ENCODE assay signal across 9 cellular contexts in genomic region chr17:41837761-41838538, GRCh38. TPM values are rescaled to one million over a fixed set of nuclear protein-coding genes. Genes with fewer than 3 reads are reported as not detected.
DNase-seq lines count a peak whose midpoint lies in the region; ATAC-seq and TF ChIP-seq lines count a peak whose summit lies in the region.
"Had no signal": no experiment of that assay in that cellular context is flagged by ENCODE, and none has a peak within 500 bp of the region (broad histone marks: within the 10 kb centered on the region; RNA-seq: fewer than 3 reads in every experiment).

Gene KLHL10, plus strand, starts transcription at chr17:41837825. Its CDS starts 108 bp downstream, at chr17:41837933.

- no peak for TF ChIP-seq EP300 in upper lobe of left lung (IDR thresholded peaks at IDR 0.05)

- H3K9ac ChIP-seq in muscle layer of colon (ENCODE audit: low read length), result peak within 1 kb of the TSS; percentile 53

- H3K27ac ChIP-seq in heart right ventricle, result peak within 1 kb of the TSS in 1 of 10 donors; percentile 79
- H3K27ac ChIP-seq in ascending aorta, result peak within 1 kb of the TSS; percentile 76 to 89
- H3K27ac ChIP-seq in muscle layer of colon (ENCODE audit: low read depth, low read length), result no peak within 1 kb of the TSS
- peak within 1 kb of the TSS in 2 of 4 donors; percentile 74 to 78 for H3K27ac ChIP-seq in upper lobe of left lung

- 95 to 97% methylated on average over 15 of the region's 15 CpGs for WGBS in heart right ventricle, 2 donors
- WGBS in upper lobe of left lung, 2 donors, result 89% methylated on average over 15 of the region's 15 CpGs

- intact Hi-C loops in heart right ventricle (cut with DNase I) (no loop called here), Right ventricle myocardium superior (cut with DNase I) (no loop called here), ascending aorta (cut with DNase I) (no loop called here)

- H3K36me3 ChIP-seq in heart right ventricle (peaks cover 0 to 6% (median 0%) of the 10 kb centered on the region in 9 donors), ascending aorta (peaks cover 0 to 5% of the 10 kb centered on the region in 2 donors), muscle layer of colon (ENCODE audit: insufficient read depth, low read length) (peaks cover 2% of the 10 kb centered on the region), upper lobe of left lung (peaks cover 0 to under 1% (median 0%) of the 10 kb centered on the region in 4 donors)

- TF ChIP-seq CTCF in heart right ventricle (IDR thresholded peaks at IDR 0.05) (no peak), ascending aorta (IDR thresholded peaks at IDR 0.05) (no peak), upper lobe of left lung (IDR thresholded peaks at IDR 0.05) (no peak)

- H3K4me3 ChIP-seq in heart right ventricle (peak within 1 kb of the TSS in 6 of 10 donors; percentile 75 to 100 (median 90)), ascending aorta (peak within 1 kb of the TSS; percentile 71 to 87), muscle layer of colon (ENCODE audit: low read depth in 1 of 2, low read length in 2 of 2) (peak within 1 kb of the TSS; percentile 68 to 94), upper lobe of left lung (peak within 1 kb of the TSS in 3 of 4 donors; percentile 77 to 94 (median 91))

- DNase-seq in heart right ventricle, result no peak
- no peak for DNase-seq in Right ventricle myocardium superior
- DNase-seq in ascending aorta (ENCODE audit: low spot score in 2 of 2), result no peak
- DNase-seq in upper lobe of left lung, result no peak
- DNase-seq in GOT3 (lab: John Stamatoyannopoulos, UW), result no peak
- no peak for DNase-seq in DMS53 (lab: John Stamatoyannopoulos, UW)
- DNase-seq: NCI-H1694 had no signal

- ATAC-seq in heart right ventricle (no peak), Right ventricle myocardium superior (ENCODE audit: poor library complexity) (no peak), upper lobe of left lung (ENCODE audit: low FRiP score in 2 of 2) (no peak), GM21390 (IDR thresholded peaks at IDR 0.05; ENCODE audit: unreplicated experiment) (no peak)

- peaks cover 0 to 20% (median 14%) of the 10 kb centered on the region in 9 donors for H3K4me1 ChIP-seq in heart right ventricle
- H3K4me1 ChIP-seq in ascending aorta, result peaks cover 0 to 7% of the 10 kb centered on the region in 2 donors
- peaks cover 11% of the 10 kb centered on the region for H3K4me1 ChIP-seq in muscle layer of colon (ENCODE audit: insufficient read depth, low read length)
- peaks cover 5 to 23% (median 13%) of the 10 kb centered on the region in 4 donors for H3K4me1 ChIP-seq in upper lobe of left lung

- no peak for TF ChIP-seq POLR2A in upper lobe of left lung (IDR thresholded peaks at IDR 0.05)

- H3K27me3 ChIP-seq in heart right ventricle (no peaks in the 10 kb centered on the region), ascending aorta (no peaks in the 10 kb centered on the region), muscle layer of colon (ENCODE audit: control insufficient read depth in 1 of 2, insufficient read depth in 2 of 2, low read length in 2 of 2) (no peaks in the 10 kb centered on the region), upper lobe of left lung (no peaks in the 10 kb centered on the region)

- no peaks in the 10 kb centered on the region for H3K9me3 ChIP-seq in heart right ventricle
- H3K9me3 ChIP-seq in ascending aorta, result no peaks in the 10 kb centered on the region
- no peaks in the 10 kb centered on the region for H3K9me3 ChIP-seq in muscle layer of colon (ENCODE audit: low read length)
- H3K9me3 ChIP-seq in upper lobe of left lung, result no peaks in the 10 kb centered on the region

RNA-seq across cellular contexts. Expression of gene KLHL10, which starts in this region (rescaled TPM):
- total RNA-seq in heart right ventricle (under 1 TPM in 4 of 10 donors, not detected in 6; 0.12 to 0.25 (median 0.18) TPM), Right ventricle myocardium superior (not detected), ascending aorta (not detected), upper lobe of left lung (1 to 10 TPM in 1 of 6 donors, under 1 TPM in 2, not detected in 3; 0.17 to 1.1 (median 0.37) TPM)
- under 1 TPM in 1 of 2 donors, not detected in 1; 0.01 TPM for polyA plus RNA-seq in heart right ventricle
